ENCODE assay signal across 2 cellular contexts in the genomic region with DNA sequence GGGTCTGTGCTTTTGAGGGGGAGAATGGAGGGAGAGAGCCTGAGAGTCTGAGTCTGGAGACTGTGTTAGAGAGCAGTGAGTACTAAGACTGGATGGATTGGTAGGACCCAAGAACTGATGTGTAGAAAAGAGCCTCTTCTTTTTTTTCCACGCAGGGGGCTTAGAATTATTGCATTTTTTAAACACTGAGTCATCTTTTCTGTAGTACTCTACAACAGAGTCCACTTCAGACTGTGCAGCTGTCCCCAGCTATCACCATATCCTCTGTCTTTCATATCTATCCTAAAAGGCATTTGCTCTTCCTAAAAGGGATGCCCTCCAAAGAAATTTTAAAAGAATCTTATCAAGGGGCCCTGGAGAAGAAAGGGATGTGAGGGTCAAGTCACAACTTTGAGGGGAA.
TF ChIP-seq lines count a peak whose summit lies in the region.

No MANE protein-coding gene starts in this region.

TF ChIP-seq in SK-N-SH treated with all-trans-retinoic acid at 6 μM for 48 hours, 23 proteins besides CTCF, POLR2A, EP300 and RAD21:
- no peak for TF ChIP-seq CREB5 (CRISPR knock-in tag; IDR thresholded peaks at IDR 0.05; ENCODE audit: low read depth)
- TF ChIP-seq TOX (CRISPR knock-in tag; IDR thresholded peaks at IDR 0.05; ENCODE audit: borderline replicate concordance): no peak
- no peak for TF ChIP-seq ZC3H10 (CRISPR knock-in tag; IDR thresholded peaks at IDR 0.05)
- TF ChIP-seq ZFP3 (CRISPR knock-in tag; IDR thresholded peaks at IDR 0.05): no peak
- no peak for TF ChIP-seq PPARA (CRISPR knock-in tag; IDR thresholded peaks at IDR 0.05; ENCODE audit: borderline replicate concordance)
- TF ChIP-seq, protein P1, sequence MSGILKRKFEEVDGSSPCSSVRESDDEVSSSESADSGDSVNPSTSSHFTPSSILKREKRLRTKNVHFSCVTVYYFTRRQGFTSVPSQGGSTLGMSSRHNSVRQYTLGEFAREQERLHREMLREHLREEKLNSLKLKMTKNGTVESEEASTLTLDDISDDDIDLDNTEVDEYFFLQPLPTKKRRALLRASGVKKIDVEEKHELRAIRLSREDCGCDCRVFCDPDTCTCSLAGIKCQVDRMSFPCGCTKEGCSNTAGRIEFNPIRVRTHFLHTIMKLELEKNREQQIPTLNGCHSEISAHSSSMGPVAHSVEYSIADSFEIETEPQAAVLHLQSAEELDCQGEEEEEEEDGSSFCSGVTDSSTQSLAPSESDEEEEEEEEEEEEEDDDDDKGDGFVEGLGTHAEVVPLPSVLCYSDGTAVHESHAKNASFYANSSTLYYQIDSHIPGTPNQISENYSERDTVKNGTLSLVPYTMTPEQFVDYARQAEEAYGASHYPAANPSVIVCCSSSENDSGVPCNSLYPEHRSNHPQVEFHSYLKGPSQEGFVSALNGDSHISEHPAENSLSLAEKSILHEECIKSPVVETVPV (CRISPR knock-in tag; IDR thresholded peaks at IDR 0.05): no peak
- no peak for TF ChIP-seq CSDC2 (CRISPR knock-in tag; IDR thresholded peaks at IDR 0.05)

TF ChIP-seq in SK-N-SH, 30 proteins besides CTCF, POLR2A, EP300 and RAD21:
- TF ChIP-seq REST (IDR thresholded peaks at IDR 0.05; ENCODE audit: low read depth, low read length) (no peak), JUND (IDR thresholded peaks at IDR 0.05) (no peak), YY1 (IDR thresholded peaks at IDR 0.05; ENCODE audit: low read depth) (no peak), SMC3 (IDR thresholded peaks at IDR 0.05; ENCODE audit: low read depth, low read length) (no peak), SIN3A (IDR thresholded peaks at IDR 0.05; ENCODE audit: borderline replicate concordance, low read depth, low read length) (no peak), RFX5 (IDR thresholded peaks at IDR 0.05; ENCODE audit: low read length) (no peak), TEAD4 (IDR thresholded peaks at IDR 0.05; ENCODE audit: borderline replicate concordance, insufficient read depth) (no peak), FOSL2 (IDR thresholded peaks at IDR 0.05; ENCODE audit: borderline replicate concordance, low read depth) (no peak), RXRA (IDR thresholded peaks at IDR 0.05; ENCODE audit: borderline replicate concordance, low read depth) (no peak), FOXM1 (IDR thresholded peaks at IDR 0.05; ENCODE audit: low read depth) (no peak), RCOR1 (IDR thresholded peaks at IDR 0.05; ENCODE audit: low read length) (no peak)
- TF ChIP-seq, protein P2, sequence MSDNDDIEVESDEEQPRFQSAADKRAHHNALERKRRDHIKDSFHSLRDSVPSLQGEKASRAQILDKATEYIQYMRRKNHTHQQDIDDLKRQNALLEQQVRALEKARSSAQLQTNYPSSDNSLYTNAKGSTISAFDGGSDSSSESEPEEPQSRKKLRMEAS (IDR thresholded peaks at IDR 0.05; ENCODE audit: low read depth): no peak
- TF ChIP-seq, protein P3, sequence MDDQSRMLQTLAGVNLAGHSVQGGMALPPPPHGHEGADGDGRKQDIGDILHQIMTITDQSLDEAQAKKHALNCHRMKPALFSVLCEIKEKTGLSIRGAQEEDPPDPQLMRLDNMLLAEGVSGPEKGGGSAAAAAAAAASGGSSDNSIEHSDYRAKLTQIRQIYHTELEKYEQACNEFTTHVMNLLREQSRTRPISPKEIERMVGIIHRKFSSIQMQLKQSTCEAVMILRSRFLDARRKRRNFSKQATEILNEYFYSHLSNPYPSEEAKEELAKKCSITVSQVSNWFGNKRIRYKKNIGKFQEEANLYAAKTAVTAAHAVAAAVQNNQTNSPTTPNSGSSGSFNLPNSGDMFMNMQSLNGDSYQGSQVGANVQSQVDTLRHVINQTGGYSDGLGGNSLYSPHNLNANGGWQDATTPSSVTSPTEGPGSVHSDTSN (IDR thresholded peaks at IDR 0.05): no peak
- TF ChIP-seq, protein P4, sequence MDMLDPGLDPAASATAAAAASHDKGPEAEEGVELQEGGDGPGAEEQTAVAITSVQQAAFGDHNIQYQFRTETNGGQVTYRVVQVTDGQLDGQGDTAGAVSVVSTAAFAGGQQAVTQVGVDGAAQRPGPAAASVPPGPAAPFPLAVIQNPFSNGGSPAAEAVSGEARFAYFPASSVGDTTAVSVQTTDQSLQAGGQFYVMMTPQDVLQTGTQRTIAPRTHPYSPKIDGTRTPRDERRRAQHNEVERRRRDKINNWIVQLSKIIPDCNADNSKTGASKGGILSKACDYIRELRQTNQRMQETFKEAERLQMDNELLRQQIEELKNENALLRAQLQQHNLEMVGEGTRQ (IDR thresholded peaks at IDR 0.05; ENCODE audit: borderline replicate concordance, low read depth, low read length): no peak
